Comparison of ENCODE assay signal across 9 cellular contexts in genomic region chr1:42682739-42683529, GRCh38. TPM values are rescaled to one million over a fixed set of nuclear protein-coding genes. Genes with fewer than 3 reads are reported as not detected.
DNase-seq lines count a peak whose midpoint lies in the region; ATAC-seq and TF ChIP-seq lines count a peak whose summit lies in the region.
"Had no signal": no experiment of that assay in that cellular context is flagged by ENCODE, and none has a peak within 500 bp of the region (broad histone marks: within the 10 kb centered on the region; RNA-seq: fewer than 3 reads in every experiment).

No MANE protein-coding gene starts in this region.

- TF ChIP-seq CTCF in SU-DHL-6 (IDR thresholded peaks at IDR 0.05; ENCODE audit: insufficient read depth, low read length, poor library complexity, severe bottlenecking) (no peak), upper lobe of right lung (IDR thresholded peaks at IDR 0.05) (no peak)

- H3K79me2 ChIP-seq in SU-DHL-6 (ENCODE audit: insufficient read depth, low read length), result peaks cover 61% of the 10 kb centered on the region

- H3K27ac Mint-ChIP-seq in activated naive CD8-positive, alpha-beta T cell treated with anti-CD3 and anti-CD28 coated beads, Interleukin-2, amount 50 U/mL, for 24 hours, result peak overlapping the region; percentile 96

- no peak overlapping the region for H2AFZ ChIP-seq in SU-DHL-6 (ENCODE audit: low read depth, low read length, severe bottlenecking)

- peak overlapping the region; percentile 68 for H3K27ac ChIP-seq in SU-DHL-6 (ENCODE audit: low read depth, low read length)
- peak overlapping the region; percentile 94 for H3K27ac ChIP-seq in upper lobe of right lung

- H3K36me3 ChIP-seq in SU-DHL-6 (ENCODE audit: low read length) (peaks cover 38% of the 10 kb centered on the region), upper lobe of right lung (peaks cover 10% of the 10 kb centered on the region)

- H3K27me3 Mint-ChIP-seq in activated naive CD8-positive, alpha-beta T cell treated with anti-CD3 and anti-CD28 coated beads, Interleukin-2, amount 50 U/mL, for 24 hours, result no peaks in the 10 kb centered on the region

- H3F3A ChIP-seq in SU-DHL-6 (ENCODE audit: insufficient read depth), result peaks cover 11% of the 10 kb centered on the region; the same call in 1 of the 2 replicates

- peak overlapping the region; percentile 94 for H3K9ac ChIP-seq in SU-DHL-6 (ENCODE audit: low read length)

- H3K4me3 Mint-ChIP-seq in activated naive CD8-positive, alpha-beta T cell treated with anti-CD3 and anti-CD28 coated beads, Interleukin-2, amount 50 U/mL, for 24 hours, result peak overlapping the region; percentile 97

- H4K20me1 ChIP-seq in SU-DHL-6 (ENCODE audit: low read depth, low read length), result peaks cover 46% of the 10 kb centered on the region

- peaks cover 52% of the 10 kb centered on the region for H3K36me3 Mint-ChIP-seq in activated naive CD8-positive, alpha-beta T cell treated with anti-CD3 and anti-CD28 coated beads, Interleukin-2, amount 50 U/mL, for 24 hours (ENCODE audit: low read depth)

- H3K9me3 ChIP-seq in SU-DHL-6 (ENCODE audit: insufficient read depth, low read length) (no peaks in the 10 kb centered on the region), upper lobe of right lung (no peaks in the 10 kb centered on the region)

- H3K9me3 Mint-ChIP-seq in activated naive CD8-positive, alpha-beta T cell treated with anti-CD3 and anti-CD28 coated beads, Interleukin-2, amount 50 U/mL, for 24 hours, result no peaks in the 10 kb centered on the region

- H3K27me3 ChIP-seq in SU-DHL-6 (ENCODE audit: low read length) (no peaks in the 10 kb centered on the region), upper lobe of right lung (no peaks in the 10 kb centered on the region)

- H3K4me2 ChIP-seq in SU-DHL-6 (ENCODE audit: low read depth, low read length, poor library complexity, severe bottlenecking), result peak overlapping the region; percentile 89

- H3K9me2 ChIP-seq in SU-DHL-6 (replicated peaks; ENCODE audit: insufficient read depth, low read length), result no peaks in the 10 kb centered on the region

- intact Hi-C loops in left cardiac atrium (cut with DNase I) (loop anchor here in 1 of 2 donors (10.0 kb wide), 1 partner anchor 348 kb away; the partner anchor contains the start of gene FOXJ3), posterior vena cava (cut with DNase I) (no loop called here), upper lobe of right lung (cut with DNase I) (no loop called here)

- peaks cover 55% of the 10 kb centered on the region for H3K4me1 ChIP-seq in upper lobe of right lung

- ATAC-seq in GM21390 (IDR thresholded peaks at IDR 0.05; ENCODE audit: unreplicated experiment), result peak; percentile 38
- ATAC-seq in activated naive CD8-positive, alpha-beta T cell treated with anti-CD3 and anti-CD28 coated beads, Interleukin-2, amount 50 U/mL, for 24 hours, result peak; percentile 23
- ATAC-seq in left cardiac atrium, result peak; percentile 49 to 75
- ATAC-seq in upper lobe of right lung, result peak; percentile 85

- H3K4me3 ChIP-seq in SU-DHL-6 (ENCODE audit: insufficient read depth, low read length, poor library complexity, severe bottlenecking) (peak overlapping the region; percentile 85), upper lobe of right lung (peak overlapping the region; percentile 79)

- DNase-seq in Caki2 (ENCODE audit: low read depth) (peak; percentile 78), HuH-7 (ENCODE audit: low spot score) (peak; percentile 36), left cardiac atrium (peak; percentile 87), posterior vena cava (ENCODE audit: low spot score) (peak; percentile 94), upper lobe of right lung (peak; percentile 92)
- DNase-seq in activated naive CD8-positive, alpha-beta T cell treated with anti-CD3 and anti-CD28 coated beads, Interleukin-2, amount 50 U/mL, for 24 hours, result peak; percentile 73

- in situ Hi-C loops in Caki2 (cut with HindIII; ENCODE audit: low pct_unique_long_range_greater_than_20kb, low sequenced_read_pairs), result no loop called here

- peaks cover 67% of the 10 kb centered on the region for H3K4me1 Mint-ChIP-seq in activated naive CD8-positive, alpha-beta T cell treated with anti-CD3 and anti-CD28 coated beads, Interleukin-2, amount 50 U/mL, for 24 hours

RNA-seq across cellular contexts. Expression of gene YBX1, which starts 0.7 kb away (rescaled TPM):
- 855 and 996 TPM in 2 replicates for total RNA-seq in Caki2 (2014; rRNA removed; shearing (Covaris generic); ENCODE audit: low replicate concordance)
- 100 to 1,000 TPM; 764 to 775 TPM for total RNA-seq in left cardiac atrium
- total RNA-seq in posterior vena cava, result 100 to 1,000 TPM; 596 to 706 TPM
- 478 TPM for total RNA-seq in upper lobe of right lung

RNA-seq across cellular contexts. Expression of gene PPIH, which starts 24.7 kb away (rescaled TPM):
- 75.8 and 115 TPM in 2 replicates for total RNA-seq in Caki2 (2014; rRNA removed; shearing (Covaris generic); ENCODE audit: low replicate concordance)
- 10 to 100 TPM; 21.3 to 24.4 TPM for total RNA-seq in left cardiac atrium
- total RNA-seq in posterior vena cava, result 10 to 100 TPM; 13.2 to 21.7 TPM
- 20.0 TPM for total RNA-seq in upper lobe of right lung

RNA-seq across cellular contexts. Expression of gene CLDN19, which starts 57.1 kb away (rescaled TPM):
- not detected in 2 replicates for total RNA-seq in Caki2 (2014; rRNA removed; shearing (Covaris generic); ENCODE audit: low replicate concordance)
- total RNA-seq in left cardiac atrium (not detected), posterior vena cava (not detected), upper lobe of right lung (not detected)
- total RNA-seq: subcutaneous adipose tissue had no signal

Comparison
In these comparisons a context has a peak if more than half of its experiments do, and no peak if none do; other contexts are left out.
1. Peak in every context shown above with its lines: DNase-seq, ATAC-seq, H3K4me3 ChIP-seq and H3K27ac ChIP-seq.
2. DNase-seq: peak in every context shown above with its lines; median percentile 94 in posterior vena cava; 92 in upper lobe of right lung; 87 in left cardiac atrium; 78 in Caki2; 73 in activated naive CD8-positive, alpha-beta T cell treated with anti-CD3 and anti-CD28 coated beads, Interleukin-2, amount 50 U/mL, for 24 hours; 36 in HuH-7.
3. ATAC-seq: peak in every context shown above with its lines; median percentile 85 in upper lobe of right lung; 62 in left cardiac atrium; 38 in GM21390; 23 in activated naive CD8-positive, alpha-beta T cell treated with anti-CD3 and anti-CD28 coated beads, Interleukin-2, amount 50 U/mL, for 24 hours.